In the genomic region with DNA sequence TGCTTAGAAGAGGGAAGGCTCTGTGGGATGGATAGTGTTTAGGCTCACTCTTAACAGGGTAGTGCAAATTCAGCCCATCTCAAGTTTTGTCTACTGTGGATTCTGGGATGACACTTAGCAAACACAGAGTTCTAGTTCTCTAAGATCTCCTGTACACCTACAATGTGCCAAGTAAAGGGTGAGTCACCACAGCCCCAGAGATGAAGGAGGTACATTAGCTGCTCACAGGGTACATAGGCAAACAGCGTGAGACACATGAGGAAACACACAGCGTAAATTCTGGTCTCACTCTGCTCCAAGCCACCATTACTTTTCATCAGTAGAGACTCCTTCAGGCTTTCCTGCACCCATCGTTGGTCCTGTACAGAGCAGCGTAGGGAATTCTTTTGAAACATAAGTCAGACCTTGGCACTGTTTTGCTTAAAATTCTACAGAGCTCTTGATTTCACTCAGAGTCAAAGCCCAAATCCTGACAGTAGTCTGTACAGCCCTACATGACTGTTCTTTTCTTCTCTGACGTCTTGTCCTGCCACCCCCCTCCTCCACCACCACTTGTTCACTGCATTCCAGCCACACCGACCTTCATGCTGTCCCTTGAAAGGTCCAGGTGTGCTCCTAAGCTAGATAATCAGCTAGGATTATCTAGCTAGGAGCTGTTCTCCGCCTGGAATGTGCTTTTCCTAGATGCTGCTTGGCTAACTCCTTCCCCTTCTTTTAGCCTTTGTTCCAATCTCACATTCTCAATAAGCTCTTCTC, we compare ENCODE assay signal across 19 cellular contexts.
"Had no signal": no experiment of that assay in that cellular context is flagged by ENCODE, and none has a peak within 500 bp of the region (broad histone marks: within the 10 kb centered on the region; RNA-seq: fewer than 3 reads in every experiment).

No MANE protein-coding gene starts in this region.

- H3K9me3 ChIP-seq: gastroesophageal sphincter, heart right ventricle, suprapubic skin had no signal

- ATAC-seq: activated CD4-positive, alpha-beta T cell treated with anti-CD3 and anti-CD28 coated beads for 36 hours; activated CD8-positive, alpha-beta memory T cell treated with anti-CD3 and anti-CD28 coated beads, Interleukin-2, amount 10 ng/mL, durations not matched to agents 7 days and 5 days; activated T-helper 17 cell treated with anti-CD3 and anti-CD28 coated beads, Interleukin-2, amount 50 U/mL, for 72 hours; esophagus mucosa; gastroesophageal sphincter; heart right ventricle; natural killer cell treated with Interleukin-12 subunit alpha and Interleukin-12 subunit beta and Interleukin-15 and Interleukin-18, amount 100 ng/mL, for 72 hours; stimulated activated naive CD8-positive, alpha-beta T cell treated with anti-CD3 and anti-CD28 coated beads, Interleukin-15, Interleukin-2, amounts not matched to agents 100 U/mL and 50 U/mL, for 24 hours; WTC11 had no signal

- DNase-seq: activated CD4-positive, alpha-beta memory T cell treated with anti-CD3 and anti-CD28 coated beads, Interleukin-2, amount 10 ng/mL, durations not matched to agents 7 days and 5 days; activated CD4-positive, alpha-beta T cell treated with anti-CD3 and anti-CD28 coated beads for 36 hours; activated CD8-positive, alpha-beta memory T cell treated with anti-CD3 and anti-CD28 coated beads, Interleukin-2, amount 10 ng/mL, durations not matched to agents 7 days and 5 days; activated naive CD4-positive, alpha-beta T cell treated with Interleukin-2 at 50 U/mL for 16 hours; activated naive CD8-positive, alpha-beta T cell treated with anti-CD3 and anti-CD28 coated beads, Interleukin-2, amount 10 ng/mL, durations not matched to agents 7 days and 5 days; cerebellar nuclear complex; effector CD8-positive, alpha-beta T cell; heart right ventricle; posterior cingulate gyrus; stimulated activated CD4-positive, alpha-beta T cell treated with anti-CD3 and anti-CD28 coated beads, Interleukin-2, amount 100 ng/mL, for 24 hours; stimulated activated naive CD8-positive, alpha-beta T cell treated with anti-CD3 and anti-CD28 coated beads, Interleukin-15, Interleukin-2, amounts not matched to agents 100 U/mL and 50 U/mL, for 24 hours had no signal

- H3K27ac Mint-ChIP-seq: activated CD4-positive, alpha-beta memory T cell treated with anti-CD3 and anti-CD28 coated beads, Interleukin-2, amount 10 ng/mL, durations not matched to agents 7 days and 5 days; activated CD4-positive, alpha-beta T cell treated with anti-CD3 and anti-CD28 coated beads for 36 hours; activated CD8-positive, alpha-beta memory T cell treated with anti-CD3 and anti-CD28 coated beads, Interleukin-2, amount 10 ng/mL, durations not matched to agents 7 days and 5 days; activated naive CD8-positive, alpha-beta T cell treated with anti-CD3 and anti-CD28 coated beads, Interleukin-2, amount 10 ng/mL, durations not matched to agents 7 days and 5 days; activated T-helper 17 cell treated with anti-CD3 and anti-CD28 coated beads, Interleukin-2, amount 50 U/mL, for 72 hours; brain; natural killer cell treated with Interleukin-12 subunit alpha and Interleukin-12 subunit beta and Interleukin-15 and Interleukin-18, amount 100 ng/mL, for 72 hours; type B pancreatic cell; WTC11 had no signal

- H3K9me3 Mint-ChIP-seq: activated CD4-positive, alpha-beta memory T cell treated with anti-CD3 and anti-CD28 coated beads, Interleukin-2, amount 10 ng/mL, durations not matched to agents 7 days and 5 days; activated naive CD8-positive, alpha-beta T cell treated with anti-CD3 and anti-CD28 coated beads, Interleukin-2, amount 10 ng/mL, durations not matched to agents 7 days and 5 days; type B pancreatic cell; WTC11 had no signal

- H3K4me1 ChIP-seq: gastroesophageal sphincter, heart right ventricle had no signal

- H3K4me3 Mint-ChIP-seq: activated CD4-positive, alpha-beta memory T cell treated with anti-CD3 and anti-CD28 coated beads, Interleukin-2, amount 10 ng/mL, durations not matched to agents 7 days and 5 days; activated CD4-positive, alpha-beta T cell treated with anti-CD3 and anti-CD28 coated beads for 36 hours; activated CD8-positive, alpha-beta memory T cell treated with anti-CD3 and anti-CD28 coated beads, Interleukin-2, amount 10 ng/mL, durations not matched to agents 7 days and 5 days; activated naive CD8-positive, alpha-beta T cell treated with anti-CD3 and anti-CD28 coated beads, Interleukin-2, amount 10 ng/mL, durations not matched to agents 7 days and 5 days; activated T-helper 17 cell treated with anti-CD3 and anti-CD28 coated beads, Interleukin-2, amount 50 U/mL, for 72 hours; brain; natural killer cell treated with Interleukin-12 subunit alpha and Interleukin-12 subunit beta and Interleukin-15 and Interleukin-18, amount 100 ng/mL, for 72 hours; type B pancreatic cell; WTC11 had no signal

- H3K36me3 Mint-ChIP-seq: activated CD8-positive, alpha-beta memory T cell treated with anti-CD3 and anti-CD28 coated beads, Interleukin-2, amount 10 ng/mL, durations not matched to agents 7 days and 5 days; activated naive CD8-positive, alpha-beta T cell treated with anti-CD3 and anti-CD28 coated beads, Interleukin-2, amount 10 ng/mL, durations not matched to agents 7 days and 5 days; brain; natural killer cell treated with Interleukin-12 subunit alpha and Interleukin-12 subunit beta and Interleukin-15 and Interleukin-18, amount 100 ng/mL, for 72 hours; type B pancreatic cell; WTC11 had no signal

- H3K4me1 Mint-ChIP-seq: activated CD4-positive, alpha-beta memory T cell treated with anti-CD3 and anti-CD28 coated beads, Interleukin-2, amount 10 ng/mL, durations not matched to agents 7 days and 5 days; activated CD4-positive, alpha-beta T cell treated with anti-CD3 and anti-CD28 coated beads for 36 hours; activated CD8-positive, alpha-beta memory T cell treated with anti-CD3 and anti-CD28 coated beads, Interleukin-2, amount 10 ng/mL, durations not matched to agents 7 days and 5 days; activated naive CD8-positive, alpha-beta T cell treated with anti-CD3 and anti-CD28 coated beads, Interleukin-2, amount 10 ng/mL, durations not matched to agents 7 days and 5 days; activated T-helper 17 cell treated with anti-CD3 and anti-CD28 coated beads, Interleukin-2, amount 50 U/mL, for 72 hours had no signal

- H3K27ac ChIP-seq: gastroesophageal sphincter, heart right ventricle, suprapubic skin had no signal

- H3K4me3 ChIP-seq: gastroesophageal sphincter, heart right ventricle, suprapubic skin had no signal

- H3K36me3 ChIP-seq: gastroesophageal sphincter, heart right ventricle, suprapubic skin had no signal
